ENCODE assay signal across 28 cellular contexts in the genomic region with DNA sequence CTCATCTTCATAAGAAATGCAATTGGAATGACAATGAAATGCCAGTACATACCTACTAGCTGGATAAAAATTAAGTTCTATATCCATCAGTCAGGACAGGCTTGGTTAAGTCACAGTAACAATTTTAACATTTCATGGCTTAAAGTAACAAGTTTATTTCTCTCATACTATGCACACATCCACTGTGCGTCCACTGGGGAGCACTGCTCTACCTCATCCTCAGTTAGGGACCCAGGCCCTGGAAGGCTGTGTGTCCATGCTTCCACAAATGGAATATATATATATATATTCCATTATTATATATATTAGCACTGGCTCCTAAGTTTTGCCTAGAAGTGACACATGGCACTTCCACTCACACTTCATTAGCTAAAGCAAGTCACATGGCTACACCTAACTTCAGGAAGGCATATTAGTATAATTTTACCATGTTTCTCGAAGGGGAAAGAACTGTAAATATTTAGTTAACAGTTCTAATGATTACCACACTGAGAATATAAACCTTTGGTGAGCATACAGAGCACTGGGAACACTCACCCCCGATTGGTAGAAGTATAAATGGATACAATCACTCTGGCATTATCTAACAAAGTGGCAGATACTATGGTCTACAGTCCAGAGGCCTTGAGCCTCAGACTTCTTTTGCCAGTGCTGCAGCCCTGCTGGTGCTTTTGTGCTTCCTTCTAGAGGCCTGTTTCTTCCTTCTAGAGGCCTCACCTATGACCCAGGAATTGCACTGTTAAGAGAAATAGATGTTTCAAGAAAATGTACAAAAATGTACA. TPM values are rescaled to one million over a fixed set of nuclear protein-coding genes. Genes with fewer than 3 reads are reported as not detected.
DNase-seq lines count a peak whose midpoint lies in the region; ATAC-seq, FAIRE-seq and TF ChIP-seq lines count a peak whose summit lies in the region.
"Had no signal": no experiment of that assay in that cellular context is flagged by ENCODE, and none has a peak within 500 bp of the region (broad histone marks: within the 10 kb centered on the region; RNA-seq: fewer than 3 reads in every experiment).

No MANE protein-coding gene starts in this region.

- no peak overlapping the region for H3K9ac ChIP-seq in colonic mucosa (ENCODE audit: low read depth in 2 of 2, low read length in 2 of 2)

- H3K9me3 ChIP-seq in A549 (no peaks in the 10 kb centered on the region), RWPE2 (ENCODE audit: severe bottlenecking) (no peaks in the 10 kb centered on the region), colonic mucosa (no peaks in the 10 kb centered on the region), right lobe of liver (no peaks in the 10 kb centered on the region)
- H3K9me3 ChIP-seq: breast epithelium, MG63, sigmoid colon, suprapubic skin had no signal

- H3K36me3 ChIP-seq in RWPE2 (ENCODE audit: low read depth) = peaks cover 64% of the 10 kb centered on the region
- no peaks in the 10 kb centered on the region for H3K36me3 ChIP-seq in colonic mucosa
- peaks cover 0 to 8% (median 0%) of the 10 kb centered on the region in 4 donors for H3K36me3 ChIP-seq in right lobe of liver
- H3K36me3 ChIP-seq: breast epithelium had no signal

- DNase-seq in A549 (ENCODE audit: low read depth in 1 of 2, low spot score in 1 of 2) (no peak), RWPE2 (ENCODE audit: low spot score) (no peak), colonic mucosa (no peak), right lobe of liver (no peak), NCI-H1694 (lab: John Stamatoyannopoulos, UW) (no peak), activated gamma-delta T cell treated with Interleukin-2 at 50 U/mL for 16 hours (no peak)
- no peak for DNase-seq in activated CD4-positive, alpha-beta T cell treated with anti-CD3 and anti-CD28 coated beads for 1 hour
- DNase-seq: 8988T; activated CD4-positive, alpha-beta T cell treated with anti-CD3 and anti-CD28 coated beads, Interleukin-2, amount 10 ng/mL, durations not matched to agents 24 days and 14 days; activated naive CD4-positive, alpha-beta T cell treated with Interleukin-2 at 50 U/mL for 16 hours; activated T-cell treated with anti-CD3 and anti-CD28 coated beads, Interleukin-2, amount 50 U/mL, for 24 hours; CD8-positive, alpha-beta T cell; effector memory CD4-positive, alpha-beta T cell; GOT3; KBM-7; left cardiac atrium; MG63; NCI-H2081 treated with DMSO at 0.1 percent for 48 hours; NCI-H446; sigmoid colon; stimulated activated naive CD4-positive, alpha-beta T cell; T-helper 2 cell had no signal

- POLR2A ChIA-PET in A549 (lab: Yijun Ruan, JAX) = no interaction called here

- FAIRE-seq in A549 (lab: Jason Lieb, UNC) = no peak
- FAIRE-seq: colon, frontal cortex had no signal

- TF ChIP-seq CTCF in A549 (IDR thresholded peaks at IDR 0.05) (no peak), RWPE2 (IDR thresholded peaks at IDR 0.05; ENCODE audit: poor library complexity, severe bottlenecking) (no peak), colonic mucosa (IDR thresholded peaks at IDR 0.05) (no peak), right lobe of liver (IDR thresholded peaks at IDR 0.05) (peak in 1 of 4 donors; percentile 8)

- CTCF ChIA-PET in A549 (lab: Yijun Ruan, JAX) = interaction anchor here (1.0 to 4.8 kb wide), 8 partner anchors 9 to 125 kb away, joined by 4 to 53 read pairs (median 6); no protein-coding TSS in a partner anchor

- no peak for TF ChIP-seq EP300 in A549 (IDR thresholded peaks at IDR 0.05)

- H3K27me3 ChIP-seq in RWPE2 (ENCODE audit: insufficient read depth, poor library complexity, severe bottlenecking) = no peaks in the 10 kb centered on the region
- H3K27me3 ChIP-seq in colonic mucosa = no peaks in the 10 kb centered on the region
- no peaks in the 10 kb centered on the region for H3K27me3 ChIP-seq in right lobe of liver
- H3K27me3 ChIP-seq: breast epithelium, MG63, sigmoid colon, suprapubic skin had no signal

- TF ChIP-seq POLR2A in A549 (IDR thresholded peaks at IDR 0.05; ENCODE audit: low read length) (no peak), right lobe of liver (IDR thresholded peaks at IDR 0.05) (no peak)

- H3K4me1 ChIP-seq in A549 (no peaks in the 10 kb centered on the region), RWPE2 (ENCODE audit: insufficient read depth, poor library complexity, severe bottlenecking) (no peaks in the 10 kb centered on the region), colonic mucosa (peaks cover 16% of the 10 kb centered on the region), right lobe of liver (peaks cover 0 to 22% (median 7%) of the 10 kb centered on the region in 4 donors)
- H3K4me1 ChIP-seq: breast epithelium, sigmoid colon, suprapubic skin had no signal

- H3K27ac ChIP-seq in A549 = no peak overlapping the region
- H3K27ac ChIP-seq in RWPE2 (ENCODE audit: poor library complexity, severe bottlenecking) = no peak overlapping the region
- peak overlapping the region; percentile 57 for H3K27ac ChIP-seq in colonic mucosa
- H3K27ac ChIP-seq in right lobe of liver = peak overlapping the region; percentile 25 to 45 (median 27)
- H3K27ac ChIP-seq: sigmoid colon, suprapubic skin had no signal

- no peak for TF ChIP-seq RAD21 in A549 (conservative IDR thresholded peaks at IDR 0.05 in 1 of 2, IDR thresholded peaks at IDR 0.05 in 1 of 2)

- no peak overlapping the region for H3K4me2 ChIP-seq in A549

- WGBS in A549 (ENCODE audit: missing lambda C conversion rate) = 53% methylated on average over 3 of the region's 3 CpGs
- WGBS in right lobe of liver (ENCODE audit: insufficient coverage, low coverage, low lambda C conversion rate, missing lambda C conversion rate) = 42% methylated on average over 3 of the region's 3 CpGs

- ATAC-seq in A549 (peak; percentile 62 to 66; a peak in 4 of 6 replicates), RWPE2 (ENCODE audit: low read depth) (peak; percentile 26; the same call in 1 of the 3 replicates), right lobe of liver (peak; percentile 78 to 87 (median 84)), esophagus mucosa (no peak)
- ATAC-seq: CD8-positive, alpha-beta T cell; left cardiac atrium; Right ventricle myocardium inferior had no signal

- intact Hi-C loops in colonic mucosa (cut with DNase I) = no loop called here
- intact Hi-C loops in right lobe of liver (cut with DNase I) = no loop called here

- no peak overlapping the region for H3K4me3 ChIP-seq in A549
- H3K4me3 ChIP-seq in RWPE2 (ENCODE audit: severe bottlenecking) = no peak overlapping the region
- H3K4me3 ChIP-seq in colonic mucosa = no peak overlapping the region
- H3K4me3 ChIP-seq in right lobe of liver = no peak overlapping the region
- H3K4me3 ChIP-seq: breast epithelium, MG63, sigmoid colon, suprapubic skin had no signal

TF ChIP-seq in A549, 52 proteins besides CTCF, POLR2A, EP300 and RAD21:
- TF ChIP-seq, protein P1, sequence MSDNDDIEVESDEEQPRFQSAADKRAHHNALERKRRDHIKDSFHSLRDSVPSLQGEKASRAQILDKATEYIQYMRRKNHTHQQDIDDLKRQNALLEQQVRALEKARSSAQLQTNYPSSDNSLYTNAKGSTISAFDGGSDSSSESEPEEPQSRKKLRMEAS (IDR thresholded peaks at IDR 0.05) = no peak
- TF ChIP-seq EHF (CRISPR knock-in tag; IDR thresholded peaks at IDR 0.05) (no peak), NFE2L2 (conservative IDR thresholded peaks at IDR 0.05; ENCODE audit: low read length) (no peak)
TF ChIP-seq in A549: peak in this region for 0.

RNA-seq across cellular contexts. Expression of a gene that starts 28.6 kb away (rescaled TPM):
- 56.7 and 85.9 TPM in 2 replicates for polyA plus RNA-seq in A549 (2011; rRNA removed)
- polyA plus RNA-seq in A549 (2012; cell fraction: cytosol; rRNA removed) = 12.0 and 16.5 TPM in 2 replicates
- 10.1 and 13.5 TPM in 2 replicates for polyA plus RNA-seq in A549 (2012; cell fraction: nucleus; rRNA removed)
- polyA plus RNA-seq in A549 (2017; fragmentation: RNase III; extraction: RNeasy Plus Mini Kit Qiagen cat#74134 plus additional on column Dnase treatment) = 85.1 to 95.0 TPM (median 91.7 TPM) in 3 replicates
- polyA minus RNA-seq in A549 (2011; rRNA and poly(A)+ RNA removed) = 55.1 and 58.0 TPM in 2 replicates
- total RNA-seq in colonic mucosa = 10 to 100 TPM; 44.5 to 48.6 TPM
- total RNA-seq in right lobe of liver = 10 to 100 TPM; 23.2 to 45.7 (median 27.2) TPM
- total RNA-seq in esophagus mucosa = 20.6 TPM

RNA-seq across cellular contexts. Expression of a gene that starts 47.6 kb away (rescaled TPM):
- 19.4 and 20.3 TPM in 2 replicates for polyA plus RNA-seq in A549 (2011; rRNA removed)
- polyA plus RNA-seq in A549 (2012; cell fraction: cytosol; rRNA removed) = 9.9 and 11.1 TPM in 2 replicates
- 8.2 and 13.3 TPM in 2 replicates for polyA plus RNA-seq in A549 (2012; cell fraction: nucleus; rRNA removed)
- polyA plus RNA-seq in A549 (2017; fragmentation: RNase III; extraction: RNeasy Plus Mini Kit Qiagen cat#74134 plus additional on column Dnase treatment) = 14.0 to 20.2 TPM (median 17.2 TPM) in 3 replicates
- 12.2 and 13.6 TPM in 2 replicates for polyA minus RNA-seq in A549 (2011; rRNA and poly(A)+ RNA removed)
- 10 to 100 TPM; 31.7 to 36.7 TPM for total RNA-seq in colonic mucosa
- 1 to 10 TPM; 4.9 to 8.1 (median 6.9) TPM for total RNA-seq in right lobe of liver
- 17.5 TPM for total RNA-seq in esophagus mucosa
- total RNA-seq: activated CD4-positive, alpha-beta T cell treated with anti-CD3 and anti-CD28 coated beads, Interleukin-2, amount 10 ng/mL, durations not matched to agents 24 days and 14 days; CD8-positive, alpha-beta T cell had no signal

RNA-seq across cellular contexts. Expression of a gene that starts 50.5 kb away (rescaled TPM):
- polyA plus RNA-seq in A549 (2011; rRNA removed) = 3.8 and 5.3 TPM in 2 replicates
- polyA plus RNA-seq in A549 (2012; cell fraction: cytosol; rRNA removed) = 1.9 and 2.5 TPM in 2 replicates
- polyA plus RNA-seq in A549 (2012; cell fraction: nucleus; rRNA removed) = 9.2 and 12.7 TPM in 2 replicates
- polyA plus RNA-seq in A549 (2017; fragmentation: RNase III; extraction: RNeasy Plus Mini Kit Qiagen cat#74134 plus additional on column Dnase treatment) = 9.3 to 12.5 TPM (median 9.9 TPM) in 3 replicates
- polyA minus RNA-seq in A549 (2011; rRNA and poly(A)+ RNA removed) = 5.9 and 6.5 TPM in 2 replicates
- 100 to 1,000 TPM; 216 to 567 TPM for total RNA-seq in colonic mucosa
- 100 to 1,000 TPM; 204 to 386 (median 363) TPM for total RNA-seq in right lobe of liver
- 3.1 TPM for total RNA-seq in esophagus mucosa

Comparison
In these comparisons a context has a peak if more than half of its experiments do, and no peak if none do; other contexts are left out.
1. H3K27ac ChIP-seq: peak in colonic mucosa (single experiment) and right lobe of liver (3 of 3); none in A549 (0 of 2) and RWPE2 (single experiment).
2. RNA of a gene that starts 50.5 kb away (total RNA-seq): 216 to 567 TPM in colonic mucosa and 204 to 386 TPM in right lobe of liver; 3.1 TPM in esophagus mucosa (single experiment); every median in the first group is over 10 times any median in the second.